22 cellular contexts compared by ENCODE assay signal in the genomic region with DNA sequence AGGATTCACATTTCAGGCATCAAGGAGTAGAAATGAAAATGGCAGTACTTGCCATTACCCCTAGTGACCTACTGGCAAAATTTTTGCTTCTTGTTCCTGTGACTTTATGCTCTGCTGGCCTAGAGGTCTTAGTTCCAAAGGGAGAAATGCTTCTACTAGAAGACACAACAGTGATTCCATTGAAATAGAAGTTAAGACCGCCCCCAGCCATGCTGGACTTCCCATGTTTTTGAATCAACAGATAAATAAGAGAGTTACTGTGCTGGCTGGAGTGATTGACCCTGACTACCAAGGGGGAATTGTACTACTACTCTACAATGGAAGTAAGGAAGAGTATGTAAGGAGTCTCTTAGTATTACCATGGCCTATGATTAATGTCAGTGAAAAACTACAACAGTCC.
"Had no signal": no experiment of that assay in that cellular context is flagged by ENCODE, and none has a peak within 500 bp of the region (broad histone marks: within the 10 kb centered on the region; RNA-seq: fewer than 3 reads in every experiment).

No MANE protein-coding gene starts in this region.

- DNase-seq: activated effector memory CD4-positive, alpha-beta T cell treated with anti-CD3 and anti-CD28 coated beads, Interleukin-2, amount 50 U/mL, for 16 hours; activated effector memory CD4-positive, alpha-beta T cell treated with Interleukin-2 at 50 U/mL for 16 hours; activated gamma-delta T cell; activated gamma-delta T cell treated with Interleukin-2 at 50 U/mL for 16 hours; activated naive CD4-positive, alpha-beta T cell; activated naive CD4-positive, alpha-beta T cell treated with anti-CD3 and anti-CD28 coated beads for 36 hours; activated naive CD4-positive, alpha-beta T cell treated with anti-CD3 and anti-CD28 coated beads, Interleukin-2, amount 10 ng/mL, durations not matched to agents 7 days and 5 days; activated naive CD4-positive, alpha-beta T cell treated with anti-CD3 and anti-CD28 coated beads, Interleukin-2, amount 50 U/mL, for 16 hours; activated naive CD4-positive, alpha-beta T cell treated with Interleukin-2 at 50 U/mL for 16 hours; activated naive CD8-positive, alpha-beta T cell treated with anti-CD3 and anti-CD28 coated beads for 36 hours; activated naive CD8-positive, alpha-beta T cell treated with anti-CD3 and anti-CD28 coated beads, Interleukin-2, amount 10 ng/mL, durations not matched to agents 7 days and 5 days; activated naive CD8-positive, alpha-beta T cell treated with anti-CD3 and anti-CD28 coated beads, Interleukin-2, amount 50 U/mL, for 24 hours; activated T-cell treated with anti-CD3 and anti-CD28 coated beads, Interleukin-2, amount 50 U/mL, for 1 hour; activated T-cell treated with anti-CD3 and anti-CD28 coated beads, Interleukin-2, amount 50 U/mL, for 24 hours; activated T-cell treated with anti-CD3 and anti-CD28 coated beads, Interleukin-2, amount 50 U/mL, for 4 hours; activated T-cell treated with anti-CD3 and anti-CD28 coated beads, Interleukin-2, amount 50 U/mL, for 48 hours; activated T-cell treated with anti-CD3 and anti-CD28 coated beads, Interleukin-2, amount 50 U/mL, for 72 hours; adrenal gland; amniotic stem cell; brain microvascular endothelial cell; central memory CD4-positive, alpha-beta T cell; cerebellar nuclear complex had no signal
